8 cellular contexts compared by ENCODE assay signal in genomic region chr9:113590991-113591898, GRCh38.
DNase-seq lines count a peak whose midpoint lies in the region; ATAC-seq and TF ChIP-seq lines count a peak whose summit lies in the region.

No MANE protein-coding gene starts in this region.

- H3K4me3 ChIP-seq in BE2C (ENCODE audit: low read depth, low read length) (no peak overlapping the region), PC-3 (ENCODE audit: low read length) (no peak overlapping the region), neutrophil (ENCODE audit: low read depth in 1 of 2, low read length in 1 of 2) (no peak overlapping the region), upper lobe of right lung (no peak overlapping the region)

- no peak overlapping the region for H2AFZ ChIP-seq in PC-3 (ENCODE audit: low read length)

- H3K9ac ChIP-seq in PC-3 (ENCODE audit: low read length) = no peak overlapping the region

- CTCF ChIA-PET in PC-3 (lab: Charles Lee) = interaction anchor here (0.6 to 5.5 kb wide), 5 partner anchors 12 to 215 kb away, joined by 3 to 67 read pairs (median 5); no protein-coding TSS in a partner anchor

- DNase-seq in BE2C (peak; percentile 84), PC-3 (peak; percentile 66), fibroblast of the conjunctiva (ENCODE audit: low read depth) (peak; percentile 45), upper lobe of right lung (peak; percentile 79)
- peak; percentile 86 to 88 for DNase-seq in activated T-cell treated with anti-CD3 and anti-CD28 coated beads, Interleukin-2, amount 50 U/mL, for 48 hours

- intact Hi-C loops in PC-3 (cut with micrococcal nuclease) (loop anchor here (1.0 to 2.0 kb wide), 2 partner anchors 64 to 144 kb away; no protein-coding TSS in a partner anchor), upper lobe of right lung (cut with DNase I) (loop anchor here (2.0 to 10.0 kb wide), 2 partner anchors 66 to 316 kb away; partner anchors contain the start of genes CDC26 and PRPF4)

- H3K36me3 ChIP-seq in BE2C (peaks cover 2% of the 10 kb centered on the region; the same call in 1 of the 2 replicates), PC-3 (ENCODE audit: low read depth, low read length) (no peaks in the 10 kb centered on the region; the same call in 1 of the 2 replicates), neutrophil (peaks cover 85% of the 10 kb centered on the region), upper lobe of right lung (peaks cover 26% of the 10 kb centered on the region)

- TF ChIP-seq CTCF in BE2C (IDR thresholded peaks at IDR 0.05; ENCODE audit: low read depth, low read length) (peak; percentile 95), PC-3 (conservative IDR thresholded peaks at IDR 0.05; ENCODE audit: low read depth, low read length) (peak; percentile 83), neutrophil (IDR thresholded peaks at IDR 0.05) (peak; percentile 61), upper lobe of right lung (IDR thresholded peaks at IDR 0.05) (peak; percentile 88)

- no peaks in the 10 kb centered on the region for H3K9me2 ChIP-seq in PC-3 (replicated peaks; ENCODE audit: low read length)

- no TSS peak for BruUV-seq in PC-3 (replicated peaks; lab: Mats Ljungman, UMichigan)

- no peak overlapping the region for H3K4me2 ChIP-seq in PC-3 (ENCODE audit: low read length)

- no peaks in the 10 kb centered on the region for H3K9me3 ChIP-seq in BE2C
- H3K9me3 ChIP-seq in PC-3 (ENCODE audit: low read length) = no peaks in the 10 kb centered on the region
- H3K9me3 ChIP-seq in neutrophil = no peaks in the 10 kb centered on the region
- no peaks in the 10 kb centered on the region for H3K9me3 ChIP-seq in upper lobe of right lung

- ATAC-seq in GM18873 (IDR thresholded peaks at IDR 0.05; ENCODE audit: low FRiP score, unreplicated experiment) = peak; percentile 59
- peak; percentile 35 for ATAC-seq in HG03558 (IDR thresholded peaks at IDR 0.05; ENCODE audit: extremely low read depth, unreplicated experiment)
- ATAC-seq in PC-3 = peak; percentile 66
- ATAC-seq in upper lobe of right lung = peak; percentile 59

- POLR2A ChIA-PET in PC-3 (lab: Charles Lee; ENCODE audit: unreplicated experiment) = no interaction called here

- H3K27ac ChIP-seq in PC-3 (ENCODE audit: low read length) = no peak overlapping the region
- no peak overlapping the region for H3K27ac ChIP-seq in neutrophil
- H3K27ac ChIP-seq in upper lobe of right lung = peak overlapping the region; percentile 47

- no peaks in the 10 kb centered on the region for H3K79me2 ChIP-seq in PC-3 (ENCODE audit: low read length)

- H3K27me3 ChIP-seq in BE2C (no peaks in the 10 kb centered on the region), PC-3 (ENCODE audit: low read length) (no peaks in the 10 kb centered on the region), neutrophil (no peaks in the 10 kb centered on the region), upper lobe of right lung (no peaks in the 10 kb centered on the region)

- H4K20me1 ChIP-seq in PC-3 (ENCODE audit: low read length) = no peaks in the 10 kb centered on the region

- H3F3A ChIP-seq in PC-3 (ENCODE audit: low read length, unreplicated experiment) = no peaks in the 10 kb centered on the region

- peaks cover 9% of the 10 kb centered on the region for H3K4me1 ChIP-seq in BE2C
- H3K4me1 ChIP-seq in PC-3 (ENCODE audit: insufficient read depth, low read length) = no peaks in the 10 kb centered on the region
- H3K4me1 ChIP-seq in neutrophil (ENCODE audit: control insufficient read depth in 1 of 2, insufficient read depth in 1 of 2, low read depth in 1 of 2, low read length in 1 of 2) = peaks cover 22 to 31% of the 10 kb centered on the region in 2 experiments
- H3K4me1 ChIP-seq in upper lobe of right lung = peaks cover 53% of the 10 kb centered on the region
